8 cellular contexts compared by ENCODE assay signal in the genomic region with DNA sequence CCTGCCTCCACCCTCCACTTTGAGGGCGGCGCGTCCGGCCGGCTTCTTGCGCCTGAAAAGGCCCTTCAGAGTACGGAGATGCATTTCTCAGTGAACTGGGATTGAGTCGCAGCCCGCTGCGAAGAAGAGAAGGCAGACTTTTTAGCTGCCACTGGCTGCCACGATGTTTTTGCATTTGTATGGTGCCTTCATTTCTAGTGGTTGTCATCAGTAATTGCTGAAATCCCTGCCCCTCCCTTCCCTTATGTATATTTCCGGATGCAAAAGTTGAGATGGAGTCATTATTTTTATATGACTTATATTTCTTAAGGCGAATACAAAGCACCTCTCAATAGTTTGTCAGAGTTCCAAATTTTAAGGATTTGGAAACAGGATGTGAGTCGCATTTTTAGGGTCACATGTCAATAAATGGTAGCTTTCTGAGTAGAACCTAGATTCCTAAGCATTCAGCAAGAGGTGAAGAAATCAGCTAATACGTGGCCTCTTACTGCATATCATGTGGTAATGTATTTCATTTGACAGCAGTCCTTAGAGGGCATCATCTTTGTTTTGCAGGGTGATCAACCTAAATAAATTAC. TPM values are rescaled to one million over a fixed set of nuclear protein-coding genes. Genes with fewer than 3 reads are reported as not detected.
A peak's percentile ranks its signal among the peaks of the same experiment; 100 is the strongest.
DNase-seq lines count a peak whose midpoint lies in the region; TF ChIP-seq lines count a peak whose summit lies in the region.

No MANE protein-coding gene starts in this region.

- in situ Hi-C loops in HAP-1 (cut with MboI; ENCODE audit: low sequenced_read_pairs), result loop anchor here (25.0 kb wide), 1 partner anchor 94 kb away; no protein-coding TSS in a partner anchor

- H3K4me3 ChIP-seq in ACC112 (ENCODE audit: low read depth, low read length) (peak overlapping the region; percentile 76), HAP-1 (peak overlapping the region; percentile 76), smooth muscle cell (peak overlapping the region; percentile 72)

- H3K27ac ChIP-seq in ACC112 (ENCODE audit: low read depth, low read length), result peak overlapping the region; percentile 70; the same call in 1 of the 2 replicates
- H3K27ac ChIP-seq in smooth muscle cell (ENCODE audit: low read depth), result peak overlapping the region; percentile 75

- no peaks in the 10 kb centered on the region for H3K36me3 Mint-ChIP-seq in activated CD4-positive, alpha-beta memory T cell treated with anti-CD3 and anti-CD28 coated beads for 36 hours

- H3K9me3 Mint-ChIP-seq in activated CD4-positive, alpha-beta memory T cell treated with anti-CD3 and anti-CD28 coated beads for 36 hours, result no peaks in the 10 kb centered on the region

- H2AFZ ChIP-seq in ACC112 (ENCODE audit: low read length, unreplicated experiment), result peak overlapping the region; percentile 81
- H2AFZ ChIP-seq in smooth muscle cell (ENCODE audit: low read depth), result peak overlapping the region; percentile 65

- peak overlapping the region; percentile 85 for H3K9ac ChIP-seq in smooth muscle cell (ENCODE audit: low read depth)

- H3K4me3 Mint-ChIP-seq in activated CD4-positive, alpha-beta memory T cell treated with anti-CD3 and anti-CD28 coated beads for 36 hours, result peak overlapping the region; percentile 72

- peaks cover 37% of the 10 kb centered on the region for H3K79me2 ChIP-seq in ACC112 (ENCODE audit: control insufficient read depth, insufficient read depth, low read length, unreplicated experiment)
- peaks cover 39% of the 10 kb centered on the region for H3K79me2 ChIP-seq in smooth muscle cell (ENCODE audit: low read depth)

- DNase-seq in HAP-1 (ENCODE audit: low spot score in 2 of 2) (peak; percentile 21 to 26), germinal center (ENCODE audit: low spot score) (peak; percentile 6), smooth muscle cell (lab: John Stamatoyannopoulos, UW; ENCODE audit: unreplicated experiment) (no peak), inferior parietal cortex (ENCODE audit: extremely low spot score) (no peak), DMS153 treated with DMSO at 0.1 percent for 48 hours (lab: John Stamatoyannopoulos, UW; ENCODE audit: unreplicated experiment) (no peak)
- DNase-seq in activated CD4-positive, alpha-beta memory T cell treated with anti-CD3 and anti-CD28 coated beads for 36 hours, result peak; percentile 20
- DNase-seq in effector CD4-positive, alpha-beta T cell, result no peak

- no peaks in the 10 kb centered on the region for H3K27me3 Mint-ChIP-seq in activated CD4-positive, alpha-beta memory T cell treated with anti-CD3 and anti-CD28 coated beads for 36 hours

- H3K4me1 ChIP-seq in ACC112 (ENCODE audit: control insufficient read depth, insufficient read depth, low read length, unreplicated experiment) (peaks cover 7% of the 10 kb centered on the region), HAP-1 (peaks cover 6% of the 10 kb centered on the region), smooth muscle cell (ENCODE audit: low read depth) (peaks cover 7% of the 10 kb centered on the region)

- no peak for TF ChIP-seq CTCF in smooth muscle cell (IDR thresholded peaks at IDR 0.05; ENCODE audit: borderline replicate concordance, insufficient read depth, poor library complexity, severe bottlenecking)

- H3K36me3 ChIP-seq in ACC112 (ENCODE audit: insufficient read depth, low read length), result no peaks in the 10 kb centered on the region
- H3K36me3 ChIP-seq in HAP-1 (replicated peaks), result no peaks in the 10 kb centered on the region
- no peaks in the 10 kb centered on the region for H3K36me3 ChIP-seq in smooth muscle cell (ENCODE audit: low read depth)

- peaks cover 43% of the 10 kb centered on the region for H4K20me1 ChIP-seq in smooth muscle cell (ENCODE audit: low read depth)

- CTCF ChIA-PET in activated CD4-positive, alpha-beta memory T cell treated with anti-CD3 and anti-CD28 coated beads for 36 hours (lab: Charles Lee), result interaction anchor here (0.6 to 1.1 kb wide), 3 partner anchors 8 to 37 kb away, joined by 3 to 4 read pairs (median 3); no protein-coding TSS in a partner anchor

- H3K9me3 ChIP-seq in HAP-1 (no peaks in the 10 kb centered on the region), smooth muscle cell (replicated peaks; ENCODE audit: low read depth) (no peaks in the 10 kb centered on the region)

- POLR2A ChIA-PET in activated CD4-positive, alpha-beta memory T cell treated with anti-CD3 and anti-CD28 coated beads for 36 hours (lab: Charles Lee), result interaction anchor here (0.9 to 1.7 kb wide), 2 partner anchors 16 to 58 kb away, joined by 3 read pairs; no protein-coding TSS in a partner anchor

- H3K4me2 ChIP-seq in smooth muscle cell, result peak overlapping the region; percentile 93

- no peaks in the 10 kb centered on the region for H3F3A ChIP-seq in smooth muscle cell (ENCODE audit: low read depth)

- H3K27me3 ChIP-seq in ACC112 (ENCODE audit: insufficient read depth, low read length) (no peaks in the 10 kb centered on the region), HAP-1 (ENCODE audit: low read depth) (no peaks in the 10 kb centered on the region), smooth muscle cell (ENCODE audit: low read depth) (no peaks in the 10 kb centered on the region)

- 44% methylated on average over 15 of the region's 15 CpGs for WGBS in smooth muscle cell (ENCODE audit: low lambda C conversion rate)

- H3K27ac Mint-ChIP-seq in activated CD4-positive, alpha-beta memory T cell treated with anti-CD3 and anti-CD28 coated beads for 36 hours, result peak overlapping the region; percentile 60

- H3K4me1 Mint-ChIP-seq in activated CD4-positive, alpha-beta memory T cell treated with anti-CD3 and anti-CD28 coated beads for 36 hours (ENCODE audit: low read depth), result peaks cover 26% of the 10 kb centered on the region

- intact Hi-C loops in activated CD4-positive, alpha-beta memory T cell treated with anti-CD3 and anti-CD28 coated beads for 36 hours (cut with micrococcal nuclease), result loop anchor here (10.0 kb wide), 1 partner anchor 503 kb away; a partner anchor contains a TSS

RNA-seq across cellular contexts. Expression of a gene that starts 0.7 kb away (rescaled TPM):
- total RNA-seq in activated CD4-positive, alpha-beta memory T cell treated with anti-CD3 and anti-CD28 coated beads for 36 hours, result 10 to 100 TPM; 62.5 to 65.5 TPM
- total RNA-seq in smooth muscle cell, result 164 and 205 TPM in 2 replicates
- 179 and 207 TPM in 2 replicates for polyA plus RNA-seq in smooth muscle cell

RNA-seq across cellular contexts. Expression of a gene that starts 41.8 kb away (rescaled TPM):
- total RNA-seq in activated CD4-positive, alpha-beta memory T cell treated with anti-CD3 and anti-CD28 coated beads for 36 hours, result not detected
- total RNA-seq in smooth muscle cell, result 1.1 TPM in 1 of 2 replicates, not detected in the other
- polyA plus RNA-seq in smooth muscle cell, result not detected in 2 replicates

Comparison
In these comparisons a context has a peak if more than half of its experiments do, and no peak if none do; other contexts are left out.
1. DNase-seq: peak in HAP-1 (2 of 2), activated CD4-positive, alpha-beta memory T cell treated with anti-CD3 and anti-CD28 coated beads for 36 hours (single experiment) and germinal center (single experiment); none in smooth muscle cell (single experiment), inferior parietal cortex (single experiment), DMS153 treated with DMSO at 0.1 percent for 48 hours (single experiment) and effector CD4-positive, alpha-beta T cell (single experiment).
2. Peak in every context shown above with its lines, with median percentiles within 50 percentile points of each other: H3K4me3 ChIP-seq.